Comparison of ENCODE assay signal across 1 cellular context in the genomic region with DNA sequence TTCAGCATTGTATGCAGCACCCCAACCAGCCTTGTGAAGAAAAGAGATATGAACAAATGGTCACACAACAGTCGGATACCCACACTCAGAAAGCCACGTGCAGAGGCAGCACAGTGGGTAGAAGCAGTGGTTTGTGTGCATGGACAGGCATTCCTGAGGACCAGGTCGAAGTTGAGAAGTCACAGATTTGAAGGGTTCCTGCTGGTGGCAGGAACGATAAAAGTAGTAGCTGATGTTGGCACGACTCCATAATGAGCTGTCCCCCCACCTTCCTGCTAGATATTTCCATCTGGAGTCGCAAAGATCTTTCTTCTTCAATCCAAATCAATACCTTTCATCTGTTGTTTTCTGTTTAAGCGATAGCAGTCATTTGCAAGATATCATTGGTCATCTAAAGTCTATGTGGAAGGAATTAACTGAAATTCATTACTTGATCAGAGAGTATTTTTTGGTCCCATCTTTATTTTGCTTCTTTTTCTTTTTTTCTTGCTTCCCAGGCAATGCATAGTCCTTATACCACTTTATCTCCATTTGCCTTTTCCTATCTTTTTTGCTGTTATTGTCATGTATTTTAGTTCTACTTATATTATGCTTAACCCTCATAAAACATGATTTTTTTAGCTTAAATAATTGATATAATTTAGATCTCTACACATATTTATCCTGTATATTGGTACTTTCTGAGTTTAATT.
TF ChIP-seq lines count a peak whose summit lies in the region.

No MANE protein-coding gene starts in this region.

TF ChIP-seq in K562, 482 proteins besides CTCF, POLR2A, EP300 and RAD21 (continued from another document and continues in another):
- TF ChIP-seq, protein P1, sequence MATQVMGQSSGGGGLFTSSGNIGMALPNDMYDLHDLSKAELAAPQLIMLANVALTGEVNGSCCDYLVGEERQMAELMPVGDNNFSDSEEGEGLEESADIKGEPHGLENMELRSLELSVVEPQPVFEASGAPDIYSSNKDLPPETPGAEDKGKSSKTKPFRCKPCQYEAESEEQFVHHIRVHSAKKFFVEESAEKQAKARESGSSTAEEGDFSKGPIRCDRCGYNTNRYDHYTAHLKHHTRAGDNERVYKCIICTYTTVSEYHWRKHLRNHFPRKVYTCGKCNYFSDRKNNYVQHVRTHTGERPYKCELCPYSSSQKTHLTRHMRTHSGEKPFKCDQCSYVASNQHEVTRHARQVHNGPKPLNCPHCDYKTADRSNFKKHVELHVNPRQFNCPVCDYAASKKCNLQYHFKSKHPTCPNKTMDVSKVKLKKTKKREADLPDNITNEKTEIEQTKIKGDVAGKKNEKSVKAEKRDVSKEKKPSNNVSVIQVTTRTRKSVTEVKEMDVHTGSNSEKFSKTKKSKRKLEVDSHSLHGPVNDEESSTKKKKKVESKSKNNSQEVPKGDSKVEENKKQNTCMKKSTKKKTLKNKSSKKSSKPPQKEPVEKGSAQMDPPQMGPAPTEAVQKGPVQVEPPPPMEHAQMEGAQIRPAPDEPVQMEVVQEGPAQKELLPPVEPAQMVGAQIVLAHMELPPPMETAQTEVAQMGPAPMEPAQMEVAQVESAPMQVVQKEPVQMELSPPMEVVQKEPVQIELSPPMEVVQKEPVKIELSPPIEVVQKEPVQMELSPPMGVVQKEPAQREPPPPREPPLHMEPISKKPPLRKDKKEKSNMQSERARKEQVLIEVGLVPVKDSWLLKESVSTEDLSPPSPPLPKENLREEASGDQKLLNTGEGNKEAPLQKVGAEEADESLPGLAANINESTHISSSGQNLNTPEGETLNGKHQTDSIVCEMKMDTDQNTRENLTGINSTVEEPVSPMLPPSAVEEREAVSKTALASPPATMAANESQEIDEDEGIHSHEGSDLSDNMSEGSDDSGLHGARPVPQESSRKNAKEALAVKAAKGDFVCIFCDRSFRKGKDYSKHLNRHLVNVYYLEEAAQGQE (CRISPR knock-in tag; IDR thresholded peaks at IDR 0.05; ENCODE audit: low read depth), result no peak
- TF ChIP-seq ZNF347 (CRISPR knock-in tag; IDR thresholded peaks at IDR 0.05; ENCODE audit: low read depth) (no peak), MBD2 (IDR thresholded peaks at IDR 0.05; ENCODE audit: borderline replicate concordance, low read depth) (no peak; the same call in 1 of the 2 replicates), RAD51 (IDR thresholded peaks at IDR 0.05; ENCODE audit: borderline replicate concordance, low read depth) (no peak), ZFPM2 (CRISPR knock-in tag; IDR thresholded peaks at IDR 0.05) (no peak), TEAD1 (CRISPR knock-in tag; IDR thresholded peaks at IDR 0.05) (0 out of 4 replicates have a peak, but pooled peaks of 1 of the 2 experiments have one; percentile 22), TCFL5 (CRISPR knock-in tag; conservative IDR thresholded peaks at IDR 0.05) (no peak), BRD9 (IDR thresholded peaks at IDR 0.05; ENCODE audit: low read depth, partially characterized antibody) (no peak), PRMT5 (CRISPR knock-in tag; IDR thresholded peaks at IDR 0.05) (no peak), TRIM24 (IDR thresholded peaks at IDR 0.05) (0 out of 4 replicates have a peak, but pooled peaks of 1 of the 2 experiments have one; percentile 41), ZKSCAN3 (CRISPR knock-in tag; IDR thresholded peaks at IDR 0.05) (no peak), RBM15 (IDR thresholded peaks at IDR 0.05; ENCODE audit: insufficient read depth, low read length) (no peak), NFYB (IDR thresholded peaks at IDR 0.05; ENCODE audit: extremely low read depth, insufficient read length) (no peak), MED1 (CRISPR knock-in tag; IDR thresholded peaks at IDR 0.05; ENCODE audit: borderline replicate concordance) (no peak), SMARCE1 (IDR thresholded peaks at IDR 0.05) (peak; percentile 72; the same call in 1 of the 2 replicates), ZNF75A (CRISPR knock-in tag; IDR thresholded peaks at IDR 0.05) (no peak), FUS (optimal IDR thresholded peaks at IDR 0.05; ENCODE audit: low read depth, low read length) (no peak), SIN3B (IDR thresholded peaks at IDR 0.05; ENCODE audit: low read depth) (no peak), SRSF1 (IDR thresholded peaks at IDR 0.05; ENCODE audit: low read depth, low read length) (no peak), SRSF7 (optimal IDR thresholded peaks at IDR 0.05; ENCODE audit: low read depth, low read length) (no peak), ZNF436 (CRISPR knock-in tag; IDR thresholded peaks at IDR 0.05) (no peak), ATF7 (IDR thresholded peaks at IDR 0.05) (no peak), MEF2A (IDR thresholded peaks at IDR 0.05; ENCODE audit: control insufficient read depth, low read depth, low read length) (no peak), HIVEP1 (CRISPR knock-in tag; IDR thresholded peaks at IDR 0.05) (no peak), CBX2 (IDR thresholded peaks at IDR 0.05; ENCODE audit: insufficient read depth, low read length, poor library complexity, severe bottlenecking) (no peak), XRCC3 (IDR thresholded peaks at IDR 0.05) (no peak), KAT7 (CRISPR knock-in tag; IDR thresholded peaks at IDR 0.05; ENCODE audit: borderline replicate concordance) (no peak), ERF (CRISPR knock-in tag; IDR thresholded peaks at IDR 0.05) (no peak), PTRF (tag; IDR thresholded peaks at IDR 0.05) (no peak), LCOR (CRISPR knock-in tag; IDR thresholded peaks at IDR 0.05) (no peak), ZEB2 (IDR thresholded peaks at IDR 0.05) (0 out of 2 replicates have a peak, but pooled peaks have one; percentile 40), EZH2 (IDR thresholded peaks at IDR 0.05; ENCODE audit: borderline replicate concordance, low read depth, low read length) (no peak)
- TF ChIP-seq, protein P2, sequence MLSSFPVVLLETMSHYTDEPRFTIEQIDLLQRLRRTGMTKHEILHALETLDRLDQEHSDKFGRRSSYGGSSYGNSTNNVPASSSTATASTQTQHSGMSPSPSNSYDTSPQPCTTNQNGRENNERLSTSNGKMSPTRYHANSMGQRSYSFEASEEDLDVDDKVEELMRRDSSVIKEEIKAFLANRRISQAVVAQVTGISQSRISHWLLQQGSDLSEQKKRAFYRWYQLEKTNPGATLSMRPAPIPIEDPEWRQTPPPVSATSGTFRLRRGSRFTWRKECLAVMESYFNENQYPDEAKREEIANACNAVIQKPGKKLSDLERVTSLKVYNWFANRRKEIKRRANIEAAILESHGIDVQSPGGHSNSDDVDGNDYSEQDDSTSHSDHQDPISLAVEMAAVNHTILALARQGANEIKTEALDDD (IDR thresholded peaks at IDR 0.05), result no peak
- TF ChIP-seq, protein P3, sequence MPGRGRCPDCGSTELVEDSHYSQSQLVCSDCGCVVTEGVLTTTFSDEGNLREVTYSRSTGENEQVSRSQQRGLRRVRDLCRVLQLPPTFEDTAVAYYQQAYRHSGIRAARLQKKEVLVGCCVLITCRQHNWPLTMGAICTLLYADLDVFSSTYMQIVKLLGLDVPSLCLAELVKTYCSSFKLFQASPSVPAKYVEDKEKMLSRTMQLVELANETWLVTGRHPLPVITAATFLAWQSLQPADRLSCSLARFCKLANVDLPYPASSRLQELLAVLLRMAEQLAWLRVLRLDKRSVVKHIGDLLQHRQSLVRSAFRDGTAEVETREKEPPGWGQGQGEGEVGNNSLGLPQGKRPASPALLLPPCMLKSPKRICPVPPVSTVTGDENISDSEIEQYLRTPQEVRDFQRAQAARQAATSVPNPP (IDR thresholded peaks at IDR 0.05; ENCODE audit: borderline replicate concordance, insufficient read depth, insufficient read length), result no peak
- TF ChIP-seq, protein P4, sequence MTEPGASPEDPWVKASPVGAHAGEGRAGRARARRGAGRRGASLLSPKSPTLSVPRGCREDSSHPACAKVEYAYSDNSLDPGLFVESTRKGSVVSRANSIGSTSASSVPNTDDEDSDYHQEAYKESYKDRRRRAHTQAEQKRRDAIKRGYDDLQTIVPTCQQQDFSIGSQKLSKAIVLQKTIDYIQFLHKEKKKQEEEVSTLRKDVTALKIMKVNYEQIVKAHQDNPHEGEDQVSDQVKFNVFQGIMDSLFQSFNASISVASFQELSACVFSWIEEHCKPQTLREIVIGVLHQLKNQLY (CRISPR knock-in tag; conservative IDR thresholded peaks at IDR 0.05), result no peak
- TF ChIP-seq, protein P5, sequence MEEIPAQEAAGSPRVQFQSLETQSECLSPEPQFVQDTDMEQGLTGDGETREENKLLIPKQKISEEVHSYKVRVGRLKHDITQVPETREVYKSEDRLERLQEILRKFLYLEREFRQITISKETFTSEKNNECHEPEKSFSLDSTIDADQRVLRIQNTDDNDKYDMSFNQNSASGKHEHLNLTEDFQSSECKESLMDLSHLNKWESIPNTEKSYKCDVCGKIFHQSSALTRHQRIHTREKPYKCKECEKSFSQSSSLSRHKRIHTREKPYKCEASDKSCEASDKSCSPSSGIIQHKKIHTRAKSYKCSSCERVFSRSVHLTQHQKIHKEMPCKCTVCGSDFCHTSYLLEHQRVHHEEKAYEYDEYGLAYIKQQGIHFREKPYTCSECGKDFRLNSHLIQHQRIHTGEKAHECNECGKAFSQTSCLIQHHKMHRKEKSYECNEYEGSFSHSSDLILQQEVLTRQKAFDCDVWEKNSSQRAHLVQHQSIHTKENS (CRISPR knock-in tag; IDR thresholded peaks at IDR 0.05), result no peak
- TF ChIP-seq, protein P6, sequence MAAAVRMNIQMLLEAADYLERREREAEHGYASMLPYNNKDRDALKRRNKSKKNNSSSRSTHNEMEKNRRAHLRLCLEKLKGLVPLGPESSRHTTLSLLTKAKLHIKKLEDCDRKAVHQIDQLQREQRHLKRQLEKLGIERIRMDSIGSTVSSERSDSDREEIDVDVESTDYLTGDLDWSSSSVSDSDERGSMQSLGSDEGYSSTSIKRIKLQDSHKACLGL (CRISPR knock-in tag; IDR thresholded peaks at IDR 0.05; ENCODE audit: borderline replicate concordance, poor library complexity, severe bottlenecking), result no peak
- TF ChIP-seq, protein P7, sequence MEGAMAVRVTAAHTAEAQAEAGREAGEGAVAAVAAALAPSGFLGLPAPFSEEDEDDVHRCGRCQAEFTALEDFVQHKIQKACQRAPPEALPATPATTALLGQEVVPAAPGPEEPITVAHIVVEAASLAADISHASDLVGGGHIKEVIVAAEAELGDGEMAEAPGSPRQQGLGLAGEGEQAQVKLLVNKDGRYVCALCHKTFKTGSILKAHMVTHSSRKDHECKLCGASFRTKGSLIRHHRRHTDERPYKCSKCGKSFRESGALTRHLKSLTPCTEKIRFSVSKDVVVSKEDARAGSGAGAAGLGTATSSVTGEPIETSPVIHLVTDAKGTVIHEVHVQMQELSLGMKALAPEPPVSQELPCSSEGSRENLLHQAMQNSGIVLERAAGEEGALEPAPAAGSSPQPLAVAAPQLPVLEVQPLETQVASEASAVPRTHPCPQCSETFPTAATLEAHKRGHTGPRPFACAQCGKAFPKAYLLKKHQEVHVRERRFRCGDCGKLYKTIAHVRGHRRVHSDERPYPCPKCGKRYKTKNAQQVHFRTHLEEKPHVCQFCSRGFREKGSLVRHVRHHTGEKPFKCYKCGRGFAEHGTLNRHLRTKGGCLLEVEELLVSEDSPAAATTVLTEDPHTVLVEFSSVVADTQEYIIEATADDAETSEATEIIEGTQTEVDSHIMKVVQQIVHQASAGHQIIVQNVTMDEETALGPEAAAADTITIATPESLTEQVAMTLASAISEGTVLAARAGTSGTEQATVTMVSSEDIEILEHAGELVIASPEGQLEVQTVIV (CRISPR knock-in tag; IDR thresholded peaks at IDR 0.05; ENCODE audit: borderline replicate concordance), result no peak
- TF ChIP-seq, protein P8, sequence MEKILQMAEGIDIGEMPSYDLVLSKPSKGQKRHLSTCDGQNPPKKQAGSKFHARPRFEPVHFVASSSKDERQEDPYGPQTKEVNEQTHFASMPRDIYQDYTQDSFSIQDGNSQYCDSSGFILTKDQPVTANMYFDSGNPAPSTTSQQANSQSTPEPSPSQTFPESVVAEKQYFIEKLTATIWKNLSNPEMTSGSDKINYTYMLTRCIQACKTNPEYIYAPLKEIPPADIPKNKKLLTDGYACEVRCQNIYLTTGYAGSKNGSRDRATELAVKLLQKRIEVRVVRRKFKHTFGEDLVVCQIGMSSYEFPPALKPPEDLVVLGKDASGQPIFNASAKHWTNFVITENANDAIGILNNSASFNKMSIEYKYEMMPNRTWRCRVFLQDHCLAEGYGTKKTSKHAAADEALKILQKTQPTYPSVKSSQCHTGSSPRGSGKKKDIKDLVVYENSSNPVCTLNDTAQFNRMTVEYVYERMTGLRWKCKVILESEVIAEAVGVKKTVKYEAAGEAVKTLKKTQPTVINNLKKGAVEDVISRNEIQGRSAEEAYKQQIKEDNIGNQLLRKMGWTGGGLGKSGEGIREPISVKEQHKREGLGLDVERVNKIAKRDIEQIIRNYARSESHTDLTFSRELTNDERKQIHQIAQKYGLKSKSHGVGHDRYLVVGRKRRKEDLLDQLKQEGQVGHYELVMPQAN (IDR thresholded peaks at IDR 0.05; ENCODE audit: borderline replicate concordance), result no peak
- TF ChIP-seq, protein P9, sequence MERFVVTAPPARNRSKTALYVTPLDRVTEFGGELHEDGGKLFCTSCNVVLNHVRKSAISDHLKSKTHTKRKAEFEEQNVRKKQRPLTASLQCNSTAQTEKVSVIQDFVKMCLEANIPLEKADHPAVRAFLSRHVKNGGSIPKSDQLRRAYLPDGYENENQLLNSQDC (CRISPR knock-in tag; IDR thresholded peaks at IDR 0.05), result no peak
- TF ChIP-seq, protein P10, sequence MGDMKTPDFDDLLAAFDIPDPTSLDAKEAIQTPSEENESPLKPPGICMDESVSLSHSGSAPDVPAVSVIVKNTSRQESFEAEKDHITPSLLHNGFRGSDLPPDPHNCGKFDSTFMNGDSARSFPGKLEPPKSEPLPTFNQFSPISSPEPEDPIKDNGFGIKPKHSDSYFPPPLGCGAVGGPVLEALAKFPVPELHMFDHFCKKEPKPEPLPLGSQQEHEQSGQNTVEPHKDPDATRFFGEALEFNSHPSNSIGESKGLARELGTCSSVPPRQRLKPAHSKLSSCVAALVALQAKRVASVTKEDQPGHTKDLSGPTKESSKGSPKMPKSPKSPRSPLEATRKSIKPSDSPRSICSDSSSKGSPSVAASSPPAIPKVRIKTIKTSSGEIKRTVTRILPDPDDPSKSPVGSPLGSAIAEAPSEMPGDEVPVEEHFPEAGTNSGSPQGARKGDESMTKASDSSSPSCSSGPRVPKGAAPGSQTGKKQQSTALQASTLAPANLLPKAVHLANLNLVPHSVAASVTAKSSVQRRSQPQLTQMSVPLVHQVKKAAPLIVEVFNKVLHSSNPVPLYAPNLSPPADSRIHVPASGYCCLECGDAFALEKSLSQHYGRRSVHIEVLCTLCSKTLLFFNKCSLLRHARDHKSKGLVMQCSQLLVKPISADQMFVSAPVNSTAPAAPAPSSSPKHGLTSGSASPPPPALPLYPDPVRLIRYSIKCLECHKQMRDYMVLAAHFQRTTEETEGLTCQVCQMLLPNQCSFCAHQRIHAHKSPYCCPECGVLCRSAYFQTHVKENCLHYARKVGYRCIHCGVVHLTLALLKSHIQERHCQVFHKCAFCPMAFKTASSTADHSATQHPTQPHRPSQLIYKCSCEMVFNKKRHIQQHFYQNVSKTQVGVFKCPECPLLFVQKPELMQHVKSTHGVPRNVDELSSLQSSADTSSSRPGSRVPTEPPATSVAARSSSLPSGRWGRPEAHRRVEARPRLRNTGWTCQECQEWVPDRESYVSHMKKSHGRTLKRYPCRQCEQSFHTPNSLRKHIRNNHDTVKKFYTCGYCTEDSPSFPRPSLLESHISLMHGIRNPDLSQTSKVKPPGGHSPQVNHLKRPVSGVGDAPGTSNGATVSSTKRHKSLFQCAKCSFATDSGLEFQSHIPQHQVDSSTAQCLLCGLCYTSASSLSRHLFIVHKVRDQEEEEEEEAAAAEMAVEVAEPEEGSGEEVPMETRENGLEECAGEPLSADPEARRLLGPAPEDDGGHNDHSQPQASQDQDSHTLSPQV (IDR thresholded peaks at IDR 0.05), result peak; percentile 96
